In genomic region chr6:391559-392440, GRCh38 we compare ENCODE assay signal across 8 cellular contexts. TPM values are rescaled to one million over a fixed set of nuclear protein-coding genes. Genes with fewer than 3 reads are reported as not detected.
DNase-seq lines count a peak whose midpoint lies in the region; ATAC-seq and TF ChIP-seq lines count a peak whose summit lies in the region.

TSS of gene IRF4 (plus strand) at chr6:391752. CDS start at chr6:393153, 1,401 bp downstream.

- peaks cover 5 to 9% of the 10 kb centered on the region in 2 donors for H3K27me3 Mint-ChIP-seq in CD8-positive, alpha-beta memory T cell

- peaks cover 0 to 27% (median 0%) of the 10 kb centered on the region in 3 donors for H3K36me3 Mint-ChIP-seq in CD8-positive, alpha-beta memory T cell

- H3K4me1 ChIP-seq in CD8-positive, alpha-beta memory T cell (ENCODE audit: insufficient read depth, low read length): peaks cover 28% of the 10 kb centered on the region
- H3K4me1 ChIP-seq in lung (ENCODE audit: control insufficient read depth in 2 of 2, insufficient read depth in 2 of 2, low read length in 2 of 2): peaks cover 0 to 25% of the 10 kb centered on the region in 2 donors

- no peak within 1 kb of the TSS for H3K27ac ChIP-seq in CD8-positive, alpha-beta memory T cell (ENCODE audit: low read depth, low read length)
- H3K27ac ChIP-seq in lung (ENCODE audit: low read depth in 1 of 2, low read length in 1 of 2): no peak within 1 kb of the TSS

- TF ChIP-seq CTCF in astrocyte of the spinal cord (IDR thresholded peaks at IDR 0.05; ENCODE audit: low read depth, low read length) (no peak), lung (IDR thresholded peaks at IDR 0.05; ENCODE audit: control extremely low read depth, extremely low read depth) (no peak)

- in situ Hi-C loops in SK-MEL-5 (cut with HindIII; ENCODE audit: low pct_unique_long_range_greater_than_20kb, low sequenced_read_pairs): no loop called here
- in situ Hi-C loops in astrocyte of the spinal cord (cut with HindIII; ENCODE audit: low sequenced_read_pairs): no loop called here

- H3K4me3 Mint-ChIP-seq in CD8-positive, alpha-beta memory T cell: peak within 1 kb of the TSS; percentile 91 to 99 (median 95)

- H3K27ac Mint-ChIP-seq in CD8-positive, alpha-beta memory T cell: peak within 1 kb of the TSS in 6 of 8 donors; percentile 73 to 88 (median 80)

- DNase-seq in CD8-positive, alpha-beta memory T cell: peak in 4 of 5 donors; percentile 20 to 26 (median 26)
- DNase-seq in SK-MEL-5 (ENCODE audit: low read depth, low spot score) (peak; percentile 75), astrocyte of the spinal cord (ENCODE audit: low read depth, low spot score) (no peak), lung (ENCODE audit: low spot score) (no peak), NCI-H2107 treated with DMSO at 0.1 percent for 48 hours (lab: John Stamatoyannopoulos, UW; ENCODE audit: unreplicated experiment) (no peak), NCI-H2227 (lab: John Stamatoyannopoulos, UW; ENCODE audit: unreplicated experiment) (no peak)
- DNase-seq in stimulated activated CD8-positive, alpha-beta memory T cell treated with anti-CD3 and anti-CD28 coated beads, Interleukin-4, amount 100 ng/mL, for 48 hours: peak; percentile 81

- H3K9me3 ChIP-seq in CD8-positive, alpha-beta memory T cell (ENCODE audit: low read length): no peaks in the 10 kb centered on the region
- H3K9me3 ChIP-seq in lung (ENCODE audit: control insufficient read depth in 2 of 2, insufficient read depth in 1 of 2, low read length in 1 of 2): no peaks in the 10 kb centered on the region

- CTCF ChIA-PET in CD8-positive, alpha-beta memory T cell (lab: Charles Lee): interaction anchor here (0.8 to 4.7 kb wide), 9 partner anchors 8 to 202 kb away, joined by 3 to 27 read pairs (median 5); no protein-coding TSS in a partner anchor

- POLR2A ChIA-PET in CD8-positive, alpha-beta memory T cell (lab: Charles Lee): interaction anchor here (0.6 to 1.8 kb wide), 6 partner anchors 11 to 202 kb away, joined by 3 to 6 read pairs (median 3); no protein-coding TSS in a partner anchor

- no peaks in the 10 kb centered on the region for H3K36me3 ChIP-seq in CD8-positive, alpha-beta memory T cell (ENCODE audit: insufficient read depth, low read length)
- H3K36me3 ChIP-seq in lung (ENCODE audit: control insufficient read depth in 2 of 2, insufficient read depth in 2 of 2, low read length in 2 of 2): no peaks in the 10 kb centered on the region

- H3K4me3 ChIP-seq in CD8-positive, alpha-beta memory T cell (ENCODE audit: low read length): peak within 1 kb of the TSS; percentile 79
- H3K4me3 ChIP-seq in astrocyte of the spinal cord (ENCODE audit: low read depth, low read length): peak within 1 kb of the TSS; percentile 13
- peak within 1 kb of the TSS; percentile 20 for H3K4me3 ChIP-seq in lung

- peaks cover 24 to 34% (median 31%) of the 10 kb centered on the region in 3 donors for H3K4me1 Mint-ChIP-seq in CD8-positive, alpha-beta memory T cell

- no peaks in the 10 kb centered on the region for H3K9me3 Mint-ChIP-seq in CD8-positive, alpha-beta memory T cell

- H3K27me3 ChIP-seq in CD8-positive, alpha-beta memory T cell (ENCODE audit: insufficient read depth, low read length, poor library complexity, severe bottlenecking): no peaks in the 10 kb centered on the region
- peaks cover 8% of the 10 kb centered on the region for H3K27me3 ChIP-seq in lung (ENCODE audit: control insufficient read depth, insufficient read depth)

- ATAC-seq in GM21717 (IDR thresholded peaks at IDR 0.05; ENCODE audit: unreplicated experiment): peak; percentile 41
- ATAC-seq in lung (ENCODE audit: insufficient read depth, low FRiP score): peak; percentile 47

- WGBS in lung, 2 donors: 1% methylated on average over 72 to 82 of the region's 82 CpGs

RNA-seq across cellular contexts. Expression of gene IRF4, which starts in this region (rescaled TPM):
- 100 to 1,000 TPM; 700 to 703 TPM for total RNA-seq in CD8-positive, alpha-beta memory T cell
- 3.4 TPM for polyA plus RNA-seq in CD8-positive, alpha-beta memory T cell
- total RNA-seq in SK-MEL-5 (2014; rRNA removed; shearing (Covaris generic)): 69.7 and 76.9 TPM in 2 replicates
- 39.8 and 49.6 TPM in 2 replicates for polyA plus RNA-seq in SK-MEL-5 (2015; cell fraction: cytosol; rRNA removed)
- 71.3 and 95.2 TPM in 2 replicates for polyA plus RNA-seq in SK-MEL-5 (2015; cell fraction: nucleus; rRNA removed)
- total RNA-seq in lung: 1 to 10 TPM; 4.6 to 5.0 TPM
- 1 to 10 TPM in 1 of 2 donors, under 1 TPM in 1; 0.85 to 1.1 TPM for polyA plus RNA-seq in lung

Comparison
In these comparisons a context has a peak if more than half of its experiments do, and no peak if none do; other contexts are left out.
1. RNA of gene IRF4 (total RNA-seq): 700 to 703 TPM in CD8-positive, alpha-beta memory T cell and 69.7 to 76.9 TPM in SK-MEL-5; 4.6 to 5.0 TPM in lung; every median in the first group is over 10 times any median in the second.
2. DNase-seq: peak in CD8-positive, alpha-beta memory T cell (4 of 5), SK-MEL-5 (single experiment) and stimulated activated CD8-positive, alpha-beta memory T cell treated with anti-CD3 and anti-CD28 coated beads, Interleukin-4, amount 100 ng/mL, for 48 hours (single experiment); none in astrocyte of the spinal cord (single experiment), lung (single experiment), NCI-H2107 treated with DMSO at 0.1 percent for 48 hours (single experiment) and NCI-H2227 (single experiment).
3. H3K4me3 ChIP-seq: peak in every context shown above with its lines; median percentile 79 in CD8-positive, alpha-beta memory T cell; 20 in lung; 13 in astrocyte of the spinal cord.